1 cellular context compared by ENCODE assay signal in the genomic region with DNA sequence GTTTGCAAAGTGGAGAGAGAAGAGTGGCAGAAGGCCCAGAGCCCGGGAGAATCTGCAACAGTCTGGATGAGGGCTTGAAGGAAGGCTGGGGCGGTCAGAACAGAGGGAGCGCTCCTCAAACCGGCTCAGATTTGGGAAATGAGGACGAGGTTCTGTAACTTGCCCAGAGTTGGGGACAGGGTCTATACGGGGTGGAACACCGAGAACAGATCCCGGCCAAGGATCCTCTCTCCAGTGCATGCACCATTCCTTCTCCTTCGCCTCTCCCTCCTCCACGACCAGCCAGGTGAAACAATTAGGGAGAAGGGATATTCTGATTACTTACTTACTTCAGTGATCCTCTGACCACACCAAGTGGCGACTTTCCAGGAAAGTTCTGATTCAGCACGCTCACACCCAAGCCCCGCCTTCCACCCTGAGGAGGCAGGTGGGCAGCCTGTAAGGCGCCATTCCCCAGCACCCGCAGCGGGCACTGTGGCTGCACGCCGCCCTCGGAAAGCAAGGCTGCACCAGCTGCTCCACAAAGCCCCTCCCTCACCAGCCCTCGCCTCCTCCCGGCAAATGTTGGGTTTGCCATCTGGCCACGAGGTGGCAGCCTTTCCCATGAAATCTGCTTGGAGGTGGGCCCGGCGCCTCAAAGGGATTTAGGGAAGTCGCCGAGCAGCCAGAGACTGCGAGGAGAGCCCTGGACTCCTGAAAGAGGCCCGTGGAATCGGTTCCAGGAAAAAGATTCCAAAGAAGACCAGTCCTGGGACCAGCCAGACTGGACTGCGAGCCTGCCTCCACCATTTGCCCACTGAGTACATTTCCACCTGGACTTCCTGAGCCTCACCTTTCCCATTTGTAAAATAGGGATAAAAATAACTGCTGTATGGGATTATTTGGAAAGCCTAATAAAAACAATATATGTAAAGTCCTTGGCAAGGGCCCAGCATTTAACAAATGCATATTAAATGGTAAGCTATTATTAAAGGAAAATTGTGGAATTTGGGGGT.
TF ChIP-seq lines count a peak whose summit lies in the region.

No MANE protein-coding gene starts in this region.

TF ChIP-seq in HEK293, 187 proteins besides CTCF, POLR2A, EP300 and RAD21 (continued from another document and continues in another):
- TF ChIP-seq INSM2 (tag by site-specific recombination; IDR thresholded peaks at IDR 0.05) (no peak), ZNF280D (tag by site-specific recombination; IDR thresholded peaks at IDR 0.05) (no peak), KLF1 (tag by site-specific recombination; IDR thresholded peaks at IDR 0.05) (peak; percentile 36; the same call in 1 of the 2 replicates), ZNF335 (tag by site-specific recombination; conservative IDR thresholded peaks at IDR 0.05) (peak; percentile 50; the same call in 1 of the 2 replicates), ZIC2 (tag by site-specific recombination; IDR thresholded peaks at IDR 0.05) (peak; percentile 34; the same call in 1 of the 2 replicates), ZNF514 (tag by site-specific recombination; IDR thresholded peaks at IDR 0.05) (no peak), ZNF623 (tag by site-specific recombination; IDR thresholded peaks at IDR 0.05) (no peak), ZNF707 (tag by site-specific recombination; IDR thresholded peaks at IDR 0.05) (no peak), ZNF221 (tag by site-specific recombination; IDR thresholded peaks at IDR 0.05; ENCODE audit: borderline replicate concordance) (no peak), ZFP37 (tag by site-specific recombination; IDR thresholded peaks at IDR 0.05) (no peak), ZNF416 (tag by site-specific recombination; IDR thresholded peaks at IDR 0.05) (no peak), ZNF561 (tag by site-specific recombination; IDR thresholded peaks at IDR 0.05; ENCODE audit: borderline replicate concordance) (peak; percentile 76; the same call in 1 of the 2 replicates), KLF10 (tag by site-specific recombination; IDR thresholded peaks at IDR 0.05) (no peak), TSHZ1 (tag by site-specific recombination; IDR thresholded peaks at IDR 0.05; ENCODE audit: borderline replicate concordance) (no peak), ZNF639 (tag by site-specific recombination; IDR thresholded peaks at IDR 0.05) (no peak), FEZF1 (tag by site-specific recombination; IDR thresholded peaks at IDR 0.05) (no peak), ZNF791 (tag by site-specific recombination; IDR thresholded peaks at IDR 0.05) (no peak), ZNF629 (tag by site-specific recombination; IDR thresholded peaks at IDR 0.05) (peak; percentile 49; the same call in 1 of the 2 replicates), ZNF133 (tag by site-specific recombination; IDR thresholded peaks at IDR 0.05) (no peak), ZNF140 (tag by site-specific recombination; IDR thresholded peaks at IDR 0.05) (no peak)
- TF ChIP-seq, protein P1, sequence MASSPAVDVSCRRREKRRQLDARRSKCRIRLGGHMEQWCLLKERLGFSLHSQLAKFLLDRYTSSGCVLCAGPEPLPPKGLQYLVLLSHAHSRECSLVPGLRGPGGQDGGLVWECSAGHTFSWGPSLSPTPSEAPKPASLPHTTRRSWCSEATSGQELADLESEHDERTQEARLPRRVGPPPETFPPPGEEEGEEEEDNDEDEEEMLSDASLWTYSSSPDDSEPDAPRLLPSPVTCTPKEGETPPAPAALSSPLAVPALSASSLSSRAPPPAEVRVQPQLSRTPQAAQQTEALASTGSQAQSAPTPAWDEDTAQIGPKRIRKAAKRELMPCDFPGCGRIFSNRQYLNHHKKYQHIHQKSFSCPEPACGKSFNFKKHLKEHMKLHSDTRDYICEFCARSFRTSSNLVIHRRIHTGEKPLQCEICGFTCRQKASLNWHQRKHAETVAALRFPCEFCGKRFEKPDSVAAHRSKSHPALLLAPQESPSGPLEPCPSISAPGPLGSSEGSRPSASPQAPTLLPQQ (tag by site-specific recombination; IDR thresholded peaks at IDR 0.05), result peak; percentile 100
- TF ChIP-seq, protein P2, sequence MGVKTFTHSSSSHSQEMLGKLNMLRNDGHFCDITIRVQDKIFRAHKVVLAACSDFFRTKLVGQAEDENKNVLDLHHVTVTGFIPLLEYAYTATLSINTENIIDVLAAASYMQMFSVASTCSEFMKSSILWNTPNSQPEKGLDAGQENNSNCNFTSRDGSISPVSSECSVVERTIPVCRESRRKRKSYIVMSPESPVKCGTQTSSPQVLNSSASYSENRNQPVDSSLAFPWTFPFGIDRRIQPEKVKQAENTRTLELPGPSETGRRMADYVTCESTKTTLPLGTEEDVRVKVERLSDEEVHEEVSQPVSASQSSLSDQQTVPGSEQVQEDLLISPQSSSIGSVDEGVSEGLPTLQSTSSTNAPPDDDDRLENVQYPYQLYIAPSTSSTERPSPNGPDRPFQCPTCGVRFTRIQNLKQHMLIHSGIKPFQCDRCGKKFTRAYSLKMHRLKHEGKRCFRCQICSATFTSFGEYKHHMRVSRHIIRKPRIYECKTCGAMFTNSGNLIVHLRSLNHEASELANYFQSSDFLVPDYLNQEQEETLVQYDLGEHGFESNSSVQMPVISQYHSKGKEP (tag by site-specific recombination; IDR thresholded peaks at IDR 0.05), result no peak
- TF ChIP-seq, protein P3, sequence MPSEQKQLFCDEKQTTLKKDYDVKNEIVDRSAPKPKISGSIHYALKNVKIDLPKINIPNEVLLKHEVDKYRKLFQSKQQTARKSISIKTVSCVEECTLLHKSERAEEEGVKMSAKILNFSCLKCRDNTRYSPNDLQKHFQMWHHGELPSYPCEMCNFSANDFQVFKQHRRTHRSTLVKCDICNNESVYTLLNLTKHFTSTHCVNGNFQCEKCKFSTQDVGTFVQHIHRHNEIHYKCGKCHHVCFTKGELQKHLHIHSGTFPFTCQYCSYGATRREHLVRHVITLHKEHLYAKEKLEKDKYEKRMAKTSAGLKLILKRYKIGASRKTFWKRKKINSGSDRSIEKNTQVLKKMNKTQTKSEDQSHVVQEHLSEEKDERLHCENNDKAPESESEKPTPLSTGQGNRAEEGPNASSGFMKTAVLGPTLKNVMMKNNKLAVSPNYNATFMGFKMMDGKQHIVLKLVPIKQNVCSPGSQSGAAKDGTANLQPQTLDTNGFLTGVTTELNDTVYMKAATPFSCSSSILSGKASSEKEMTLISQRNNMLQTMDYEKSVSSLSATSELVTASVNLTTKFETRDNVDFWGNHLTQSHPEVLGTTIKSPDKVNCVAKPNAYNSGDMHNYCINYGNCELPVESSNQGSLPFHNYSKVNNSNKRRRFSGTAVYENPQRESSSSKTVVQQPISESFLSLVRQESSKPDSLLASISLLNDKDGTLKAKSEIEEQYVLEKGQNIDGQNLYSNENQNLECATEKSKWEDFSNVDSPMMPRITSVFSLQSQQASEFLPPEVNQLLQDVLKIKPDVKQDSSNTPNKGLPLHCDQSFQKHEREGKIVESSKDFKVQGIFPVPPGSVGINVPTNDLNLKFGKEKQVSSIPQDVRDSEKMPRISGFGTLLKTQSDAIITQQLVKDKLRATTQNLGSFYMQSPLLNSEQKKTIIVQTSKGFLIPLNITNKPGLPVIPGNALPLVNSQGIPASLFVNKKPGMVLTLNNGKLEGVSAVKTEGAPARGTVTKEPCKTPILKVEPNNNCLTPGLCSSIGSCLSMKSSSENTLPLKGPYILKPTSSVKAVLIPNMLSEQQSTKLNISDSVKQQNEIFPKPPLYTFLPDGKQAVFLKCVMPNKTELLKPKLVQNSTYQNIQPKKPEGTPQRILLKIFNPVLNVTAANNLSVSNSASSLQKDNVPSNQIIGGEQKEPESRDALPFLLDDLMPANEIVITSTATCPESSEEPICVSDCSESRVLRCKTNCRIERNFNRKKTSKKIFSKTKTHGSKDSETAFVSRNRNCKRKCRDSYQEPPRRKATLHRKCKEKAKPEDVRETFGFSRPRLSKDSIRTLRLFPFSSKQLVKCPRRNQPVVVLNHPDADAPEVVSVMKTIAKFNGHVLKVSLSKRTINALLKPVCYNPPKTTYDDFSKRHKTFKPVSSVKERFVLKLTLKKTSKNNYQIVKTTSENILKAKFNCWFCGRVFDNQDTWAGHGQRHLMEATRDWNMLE (tag by site-specific recombination; conservative IDR thresholded peaks at IDR 0.05; ENCODE audit: low read depth), result no peak
- TF ChIP-seq, protein P4, sequence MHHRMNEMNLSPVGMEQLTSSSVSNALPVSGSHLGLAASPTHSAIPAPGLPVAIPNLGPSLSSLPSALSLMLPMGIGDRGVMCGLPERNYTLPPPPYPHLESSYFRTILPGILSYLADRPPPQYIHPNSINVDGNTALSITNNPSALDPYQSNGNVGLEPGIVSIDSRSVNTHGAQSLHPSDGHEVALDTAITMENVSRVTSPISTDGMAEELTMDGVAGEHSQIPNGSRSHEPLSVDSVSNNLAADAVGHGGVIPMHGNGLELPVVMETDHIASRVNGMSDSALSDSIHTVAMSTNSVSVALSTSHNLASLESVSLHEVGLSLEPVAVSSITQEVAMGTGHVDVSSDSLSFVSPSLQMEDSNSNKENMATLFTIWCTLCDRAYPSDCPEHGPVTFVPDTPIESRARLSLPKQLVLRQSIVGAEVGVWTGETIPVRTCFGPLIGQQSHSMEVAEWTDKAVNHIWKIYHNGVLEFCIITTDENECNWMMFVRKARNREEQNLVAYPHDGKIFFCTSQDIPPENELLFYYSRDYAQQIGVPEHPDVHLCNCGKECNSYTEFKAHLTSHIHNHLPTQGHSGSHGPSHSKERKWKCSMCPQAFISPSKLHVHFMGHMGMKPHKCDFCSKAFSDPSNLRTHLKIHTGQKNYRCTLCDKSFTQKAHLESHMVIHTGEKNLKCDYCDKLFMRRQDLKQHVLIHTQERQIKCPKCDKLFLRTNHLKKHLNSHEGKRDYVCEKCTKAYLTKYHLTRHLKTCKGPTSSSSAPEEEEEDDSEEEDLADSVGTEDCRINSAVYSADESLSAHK (tag by site-specific recombination; IDR thresholded peaks at IDR 0.05), result no peak
- TF ChIP-seq, protein P5, sequence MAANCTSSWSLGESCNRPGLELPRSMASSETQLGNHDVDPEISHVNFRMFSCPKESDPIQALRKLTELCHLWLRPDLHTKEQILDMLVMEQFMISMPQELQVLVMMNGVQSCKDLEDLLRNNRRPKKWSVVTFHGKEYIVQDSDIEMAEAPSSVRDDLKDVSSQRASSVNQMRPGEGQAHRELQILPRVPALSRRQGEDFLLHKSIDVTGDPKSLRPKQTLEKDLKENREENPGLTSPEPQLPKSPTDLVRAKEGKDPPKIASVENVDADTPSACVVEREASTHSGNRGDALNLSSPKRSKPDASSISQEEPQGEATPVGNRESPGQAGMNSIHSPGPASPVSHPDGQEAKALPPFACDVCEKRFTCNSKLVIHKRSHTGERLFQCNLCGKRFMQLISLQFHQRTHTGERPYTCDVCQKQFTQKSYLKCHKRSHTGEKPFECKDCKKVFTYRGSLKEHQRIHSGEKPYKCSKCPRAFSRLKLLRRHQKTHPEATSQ (tag by site-specific recombination; IDR thresholded peaks at IDR 0.05), result no peak
